10 cellular contexts compared by ENCODE assay signal in the genomic region with DNA sequence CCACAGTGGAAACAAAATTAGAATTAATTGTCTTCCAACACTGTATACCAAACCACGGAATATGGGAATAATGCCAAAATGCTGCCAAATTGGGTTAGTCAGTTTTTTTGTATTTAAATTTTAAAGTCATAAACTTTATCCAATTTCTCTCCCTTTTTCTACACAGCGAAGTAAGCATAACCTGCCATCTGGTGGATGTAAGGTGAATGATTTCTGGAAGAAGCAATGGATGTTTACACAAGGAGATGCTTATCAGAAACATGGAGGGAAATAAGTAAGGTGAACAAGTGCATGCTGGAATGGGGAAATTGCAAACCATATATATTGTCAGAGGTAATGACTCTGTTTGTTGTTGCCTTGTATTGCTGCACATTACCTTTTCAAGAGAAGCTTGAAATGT.
DNase-seq lines count a peak whose midpoint lies in the region; ATAC-seq, FAIRE-seq and TF ChIP-seq lines count a peak whose summit lies in the region.
"Had no signal": no experiment of that assay in that cellular context is flagged by ENCODE, and none has a peak within 500 bp of the region (broad histone marks: within the 10 kb centered on the region; RNA-seq: fewer than 3 reads in every experiment).

No MANE protein-coding gene starts in this region.

- BruUV-seq in IMR-90 (replicated peaks; lab: Mats Ljungman, UMichigan), result no TSS peak

- in situ Hi-C loops in IMR-90 (cut with MboI; ENCODE audit: low sequenced_read_pairs), result no loop called here

- CTCF ChIA-PET in IMR-90 (lab: Yijun Ruan, JAX), result no interaction called here

- peak; percentile 2 for DNase-seq in DMS114 treated with DMSO at 0.1 percent for 48 hours (lab: John Stamatoyannopoulos, UW; ENCODE audit: unreplicated experiment)
- no peak for DNase-seq in IMR-90
- DNase-seq in SJCRH30, result peak; percentile 2 to 48
- DNase-seq in kidney epithelial cell (ENCODE audit: low read depth), result peak; percentile 5
- no peak for DNase-seq in pancreas
- no peak for DNase-seq in putamen (ENCODE audit: low spot score)
- no peak for DNase-seq in heart left ventricle
- DNase-seq: NCI-H226 had no signal

- no peak overlapping the region for H3K18ac ChIP-seq in IMR-90 (ENCODE audit: low read depth, low read length)

- no peak overlapping the region for H2AFZ ChIP-seq in IMR-90 (replicated peaks; ENCODE audit: low read length, poor library complexity)

- no peak overlapping the region for H4K8ac ChIP-seq in IMR-90 (ENCODE audit: low read depth in 2 of 2, low read length in 2 of 2)

- no peak overlapping the region for H2BK20ac ChIP-seq in IMR-90 (ENCODE audit: low read depth, low read length)

- intact Hi-C loops in IMR-90 (cut with micrococcal nuclease), result no loop called here
- intact Hi-C loops in pancreas (cut with DNase I), result no loop called here
- intact Hi-C loops in heart left ventricle (cut with DNase I), result no loop called here

- H3K56ac ChIP-seq in IMR-90 (ENCODE audit: extremely low read depth, insufficient read depth, low read length), result no peak overlapping the region

- no peak overlapping the region for H3K23ac ChIP-seq in IMR-90 (ENCODE audit: low read depth, low read length)

- dilution Hi-C loops in IMR-90 (cut with HindIII; ENCODE audit: low sequenced_read_pairs, unreplicated experiment), result no loop called here

- no peaks in the 10 kb centered on the region for H3K27me3 ChIP-seq in IMR-90 (ENCODE audit: control insufficient read depth, insufficient read depth, low read length)
- H3K27me3 ChIP-seq in SJCRH30, result no peaks in the 10 kb centered on the region
- no peaks in the 10 kb centered on the region for H3K27me3 ChIP-seq in kidney epithelial cell (ENCODE audit: control insufficient read depth, insufficient read depth, low read length)
- no peaks in the 10 kb centered on the region for H3K27me3 ChIP-seq in pancreas
- H3K27me3 ChIP-seq in heart left ventricle, result no peaks in the 10 kb centered on the region

- no peak overlapping the region for H2BK15ac ChIP-seq in IMR-90 (ENCODE audit: low read depth, low read length)

- no peak overlapping the region for H3K9ac ChIP-seq in IMR-90 (ENCODE audit: low read depth, low read length)

- no peak overlapping the region for H3K14ac ChIP-seq in IMR-90 (replicated peaks; ENCODE audit: low read depth, low read length)

- WGBS in IMR-90 (ENCODE audit: extremely low coverage in 2 of 2, insufficient read length in 1 of 2), 2 experiments, result no CpG with 5 or more reads among the region's 2 CpGs
- WGBS in pancreas, 2 donors, result 15 to 24% methylated on average over 2 of the region's 2 CpGs
- WGBS in heart left ventricle, 4 donors, result 29 to 55% (median 40%) methylated on average over 2 of the region's 2 CpGs

- TF ChIP-seq POLR2A in IMR-90 (IDR thresholded peaks at IDR 0.05; ENCODE audit: low read depth, low read length) (no peak), heart left ventricle (IDR thresholded peaks at IDR 0.05) (no peak)

- no peak overlapping the region for H2BK120ac ChIP-seq in IMR-90 (ENCODE audit: low read depth, low read length)

- no peaks in the 10 kb centered on the region for H3K79me1 ChIP-seq in IMR-90 (ENCODE audit: low read depth in 1 of 2, low read length in 2 of 2)

- H3K36me3 ChIP-seq in IMR-90 (ENCODE audit: control insufficient read depth, insufficient read depth, low read length) (no peaks in the 10 kb centered on the region), SJCRH30 (no peaks in the 10 kb centered on the region), kidney epithelial cell (ENCODE audit: control insufficient read depth, insufficient read depth, low read length) (no peaks in the 10 kb centered on the region), pancreas (no peaks in the 10 kb centered on the region), heart left ventricle (no peaks in the 10 kb centered on the region)

- ATAC-seq in IMR-90 (ENCODE audit: low read depth), result no peak
- ATAC-seq in GM18907 (IDR thresholded peaks at IDR 0.05; ENCODE audit: unreplicated experiment), result no peak
- ATAC-seq in pancreas, result no peak
- ATAC-seq in heart left ventricle, result no peak

- H4K5ac ChIP-seq in IMR-90 (ENCODE audit: low read depth, low read length), result no peak overlapping the region

- H2BK5ac ChIP-seq in IMR-90 (ENCODE audit: low read depth, low read length, poor library complexity, severe bottlenecking), result no peak overlapping the region

- no peak for TF ChIP-seq RAD21 in IMR-90 (IDR thresholded peaks at IDR 0.05; ENCODE audit: low read length)

- H2AK5ac ChIP-seq in IMR-90 (ENCODE audit: low read depth, low read length), result no peak overlapping the region

- H3K4me3 ChIP-seq in IMR-90 (ENCODE audit: insufficient read depth, low read depth, low read length) (no peak overlapping the region), SJCRH30 (no peak overlapping the region), kidney epithelial cell (ENCODE audit: low read depth, low read length) (no peak overlapping the region), pancreas (no peak overlapping the region), heart left ventricle (no peak overlapping the region)

- H3K27ac ChIP-seq in IMR-90 (ENCODE audit: insufficient read depth, low read length) (no peak overlapping the region), SJCRH30 (no peak overlapping the region), pancreas (no peak overlapping the region), heart left ventricle (no peak overlapping the region)

- peaks cover 8% of the 10 kb centered on the region; the same call in 1 of the 2 replicates for H3K9me3 ChIP-seq in IMR-90 (ENCODE audit: control insufficient read depth, insufficient read depth, low read length)
- no peaks in the 10 kb centered on the region for H3K9me3 ChIP-seq in SJCRH30 (replicated peaks)
- H3K9me3 ChIP-seq in pancreas, result no peaks in the 10 kb centered on the region
- H3K9me3 ChIP-seq in heart left ventricle, result no peaks in the 10 kb centered on the region

- FAIRE-seq in pancreas (lab: Jason Lieb, UNC), result no peak
- FAIRE-seq: endometrium had no signal

- POLR2A ChIA-PET in IMR-90 (lab: Charles Lee; ENCODE audit: unreplicated experiment), result no interaction called here

- no peak overlapping the region for H2AK9ac ChIP-seq in IMR-90 (replicated peaks; ENCODE audit: low read depth, low read length, poor library complexity)

- TF ChIP-seq CTCF in IMR-90 (conservative IDR thresholded peaks at IDR 0.05; ENCODE audit: low read depth, low read length), result 0 out of 2 replicates have a peak, but pooled peaks have one; percentile 1
- peak; percentile 46 for TF ChIP-seq CTCF in kidney epithelial cell (IDR thresholded peaks at IDR 0.05; ENCODE audit: insufficient read depth, low read length, poor library complexity, severe bottlenecking)
- TF ChIP-seq CTCF in pancreas (IDR thresholded peaks at IDR 0.05), result no peak
- no peak for TF ChIP-seq CTCF in heart left ventricle (IDR thresholded peaks at IDR 0.05)

- H3K4me1 ChIP-seq in IMR-90 (ENCODE audit: control insufficient read depth, insufficient read depth, low read length) (no peaks in the 10 kb centered on the region), SJCRH30 (no peaks in the 10 kb centered on the region), pancreas (no peaks in the 10 kb centered on the region), heart left ventricle (no peaks in the 10 kb centered on the region)

- H3K4me2 ChIP-seq in IMR-90 (ENCODE audit: low read depth, low read length), result no peak overlapping the region

- H3K9me1 ChIP-seq in IMR-90 (ENCODE audit: insufficient read depth, low read length), result no peaks in the 10 kb centered on the region

- no peak overlapping the region for H4K91ac ChIP-seq in IMR-90 (ENCODE audit: insufficient read depth, low read depth, low read length)

- H3K4ac ChIP-seq in IMR-90 (ENCODE audit: low read depth, low read length), result no peak overlapping the region

- no peaks in the 10 kb centered on the region for H4K20me1 ChIP-seq in IMR-90 (ENCODE audit: insufficient read depth, low read length)

TF ChIP-seq in IMR-90, 13 proteins besides CTCF, POLR2A, EP300 and RAD21:
- TF ChIP-seq RCOR1 (IDR thresholded peaks at IDR 0.05; ENCODE audit: insufficient replicate concordance, low read length) (no peak), NFE2L2 (IDR thresholded peaks at IDR 0.05; ENCODE audit: low read depth, low read length) (no peak), FOS (IDR thresholded peaks at IDR 0.05; ENCODE audit: low read depth, low read length) (no peak), SMC3 (IDR thresholded peaks at IDR 0.05; ENCODE audit: low read depth, low read length) (no peak), CEBPB (IDR thresholded peaks at IDR 0.05; ENCODE audit: low read depth, low read length) (no peak), MAZ (IDR thresholded peaks at IDR 0.05; ENCODE audit: borderline replicate concordance, low read depth, low read length) (no peak), RFX5 (IDR thresholded peaks at IDR 0.05; ENCODE audit: low read depth, low read length) (no peak)
- TF ChIP-seq, protein P1, sequence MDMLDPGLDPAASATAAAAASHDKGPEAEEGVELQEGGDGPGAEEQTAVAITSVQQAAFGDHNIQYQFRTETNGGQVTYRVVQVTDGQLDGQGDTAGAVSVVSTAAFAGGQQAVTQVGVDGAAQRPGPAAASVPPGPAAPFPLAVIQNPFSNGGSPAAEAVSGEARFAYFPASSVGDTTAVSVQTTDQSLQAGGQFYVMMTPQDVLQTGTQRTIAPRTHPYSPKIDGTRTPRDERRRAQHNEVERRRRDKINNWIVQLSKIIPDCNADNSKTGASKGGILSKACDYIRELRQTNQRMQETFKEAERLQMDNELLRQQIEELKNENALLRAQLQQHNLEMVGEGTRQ (IDR thresholded peaks at IDR 0.05; ENCODE audit: low read depth, low read length), result no peak
TF ChIP-seq in IMR-90: peak in this region for 0.

Comparison
In these comparisons a context has a peak if more than half of its experiments do, and no peak if none do; other contexts are left out.
1. DNase-seq: peak in DMS114 treated with DMSO at 0.1 percent for 48 hours (single experiment), SJCRH30 (2 of 2) and kidney epithelial cell (single experiment); none in IMR-90 (single experiment), pancreas (0 of 6), putamen (single experiment) and heart left ventricle (0 of 5).
2. CTCF ChIP-seq: peak in IMR-90 (single experiment) and kidney epithelial cell (single experiment); none in pancreas (0 of 4) and heart left ventricle (0 of 12).